ENCODE assay signal across 8 cellular contexts in the genomic region with DNA sequence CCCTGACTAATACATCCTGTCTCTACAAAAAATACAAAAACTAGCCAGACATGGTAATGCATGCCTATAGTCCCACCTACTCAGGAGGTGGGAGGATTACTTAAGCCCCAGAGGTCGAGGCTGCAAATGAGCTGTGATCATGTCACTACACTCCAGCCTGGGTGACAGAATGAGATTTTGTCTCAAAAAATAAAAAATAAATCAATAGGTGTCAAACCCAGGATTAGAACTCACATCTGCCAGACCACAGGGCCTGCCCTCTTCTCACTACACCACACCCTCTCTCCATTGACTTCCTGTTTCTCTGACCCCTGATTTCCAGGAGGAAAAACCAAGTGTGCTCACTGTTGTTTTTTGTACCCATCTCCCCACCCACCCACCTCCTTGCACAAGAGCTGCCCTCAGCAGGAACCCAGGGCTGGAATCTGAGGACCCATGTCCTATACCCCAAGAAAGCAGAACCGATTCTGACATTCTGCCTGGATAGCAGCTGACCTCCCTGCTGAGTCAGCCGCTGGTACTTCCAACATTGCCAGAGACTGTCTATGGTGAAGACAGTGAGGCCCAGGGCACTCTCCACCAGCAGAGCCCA. TPM values are rescaled to one million over a fixed set of nuclear protein-coding genes. Genes with fewer than 3 reads are reported as not detected.
DNase-seq lines count a peak whose midpoint lies in the region; ATAC-seq lines count a peak whose summit lies in the region.

No MANE protein-coding gene starts in this region.

- no peak overlapping the region for H4K8ac ChIP-seq in trophoblast cell (ENCODE audit: low read depth, low read length)

- H3K4me3 Mint-ChIP-seq in CD8-positive, alpha-beta memory T cell: peak overlapping the region in 2 of 7 donors; percentile 17 to 37

- no peaks in the 10 kb centered on the region for H3K27me3 ChIP-seq in CD8-positive, alpha-beta memory T cell (ENCODE audit: insufficient read depth, low read length, poor library complexity, severe bottlenecking)
- H3K27me3 ChIP-seq in trophoblast cell (ENCODE audit: insufficient read depth, low read length): no peaks in the 10 kb centered on the region

- H2AK5ac ChIP-seq in trophoblast cell (ENCODE audit: low read length): no peak overlapping the region

- peaks cover 6% of the 10 kb centered on the region for H3K4me1 ChIP-seq in CD8-positive, alpha-beta memory T cell (ENCODE audit: insufficient read depth, low read length)
- H3K4me1 ChIP-seq in trophoblast cell (ENCODE audit: control insufficient read depth in 1 of 2, insufficient read depth in 2 of 2, low read length in 2 of 2): peaks cover 2 to 5% of the 10 kb centered on the region in 2 experiments

- no peaks in the 10 kb centered on the region for H3K36me3 Mint-ChIP-seq in CD8-positive, alpha-beta memory T cell

- peaks cover 0 to 37% (median 11%) of the 10 kb centered on the region in 3 donors for H3K4me1 Mint-ChIP-seq in CD8-positive, alpha-beta memory T cell

- POLR2A ChIA-PET in CD8-positive, alpha-beta memory T cell (lab: Charles Lee): no interaction called here

- no peaks in the 10 kb centered on the region for H3K79me1 ChIP-seq in trophoblast cell (ENCODE audit: low read length)

- no peak overlapping the region for H2BK5ac ChIP-seq in trophoblast cell (ENCODE audit: low read depth, low read length, poor library complexity)

- no peak for DNase-seq in CD8-positive, alpha-beta memory T cell
- peak; percentile 86 for DNase-seq in NOMO-1 treated with dmso at 0.1 percent for 144 hours (lab: John Stamatoyannopoulos, UW; ENCODE audit: unreplicated experiment)
- DNase-seq in fibroblast of peridontal ligament (ENCODE audit: extremely low read depth): peak; percentile 43
- DNase-seq in trophoblast cell: peak; percentile 38 to 53
- DNase-seq in LoVo (ENCODE audit: low spot score): no peak
- no peak for DNase-seq in activated CD4-positive, alpha-beta T cell treated with anti-CD3 and anti-CD28 coated beads, Interleukin-2, amount 50 U/mL, for 4 hours
- no peak for DNase-seq in stimulated activated CD4-positive, alpha-beta T cell treated with anti-CD3 and anti-CD28 coated beads, Interleukin-2, amount 100 ng/mL, for 48 hours

- H3K14ac ChIP-seq in trophoblast cell (ENCODE audit: low read length): no peak overlapping the region

- H3K4me3 ChIP-seq in CD8-positive, alpha-beta memory T cell (ENCODE audit: low read length): no peak overlapping the region
- no peak overlapping the region for H3K4me3 ChIP-seq in trophoblast cell (ENCODE audit: low read depth, low read length)

- CTCF ChIA-PET in CD8-positive, alpha-beta memory T cell (lab: Charles Lee): no interaction called here

- no peak overlapping the region for H4K91ac ChIP-seq in trophoblast cell (ENCODE audit: low read depth, low read length)

- no peak overlapping the region for H3K18ac ChIP-seq in trophoblast cell (ENCODE audit: low read length)

- no peak overlapping the region for H3K4me2 ChIP-seq in trophoblast cell (ENCODE audit: low read length)

- no peak overlapping the region for H3K23ac ChIP-seq in trophoblast cell (ENCODE audit: low read length)

- no peaks in the 10 kb centered on the region for H3K79me2 ChIP-seq in trophoblast cell (ENCODE audit: control insufficient read depth, insufficient read depth, low read length, poor library complexity)

- H2BK12ac ChIP-seq in trophoblast cell (ENCODE audit: low read length): no peak overlapping the region

- H3K9ac ChIP-seq in trophoblast cell (ENCODE audit: low read length): no peak overlapping the region

- peak overlapping the region; percentile 13 for H3K27ac ChIP-seq in CD8-positive, alpha-beta memory T cell (ENCODE audit: low read depth, low read length)
- H3K27ac ChIP-seq in trophoblast cell (ENCODE audit: low read depth, low read length): no peak overlapping the region

- no peaks in the 10 kb centered on the region for H3K9me3 ChIP-seq in CD8-positive, alpha-beta memory T cell (ENCODE audit: low read length)
- no peaks in the 10 kb centered on the region for H3K9me3 ChIP-seq in trophoblast cell (ENCODE audit: insufficient read depth, low read depth, low read length)

- H3K9me3 Mint-ChIP-seq in CD8-positive, alpha-beta memory T cell: peaks cover 0 to 2% (median 0%) of the 10 kb centered on the region in 5 donors

- H2BK120ac ChIP-seq in trophoblast cell (ENCODE audit: insufficient read depth, low read length, poor library complexity): no peak overlapping the region

- no CpG with 5 or more reads among the region's 3 CpGs for WGBS in trophoblast cell (ENCODE audit: extremely low coverage, insufficient coverage, insufficient read length)

- ATAC-seq in GM18511 (IDR thresholded peaks at IDR 0.05; ENCODE audit: unreplicated experiment): no peak

- H3K27me3 Mint-ChIP-seq in CD8-positive, alpha-beta memory T cell: peaks cover 4 to 17% of the 10 kb centered on the region in 2 donors

- no peak overlapping the region for H4K12ac ChIP-seq in trophoblast cell (ENCODE audit: low read depth, low read length)

- no peak overlapping the region for H3K4ac ChIP-seq in trophoblast cell (ENCODE audit: low read depth, low read length)

- H2AFZ ChIP-seq in trophoblast cell (ENCODE audit: insufficient read depth, low read length, poor library complexity): no peak overlapping the region

- no peaks in the 10 kb centered on the region for H3K36me3 ChIP-seq in CD8-positive, alpha-beta memory T cell (ENCODE audit: insufficient read depth, low read length)
- no peaks in the 10 kb centered on the region for H3K36me3 ChIP-seq in trophoblast cell (ENCODE audit: control insufficient read depth in 1 of 2, insufficient read depth in 2 of 2, low read length in 2 of 2)

- H3K27ac Mint-ChIP-seq in CD8-positive, alpha-beta memory T cell: peak overlapping the region in 4 of 8 donors; percentile 2 to 83 (median 64)

RNA-seq across cellular contexts. Expression of a gene that starts 6.2 kb away (rescaled TPM):
- under 1 TPM; 0.57 to 0.66 TPM for total RNA-seq in CD8-positive, alpha-beta memory T cell
- 4.4 TPM for polyA plus RNA-seq in CD8-positive, alpha-beta memory T cell
- polyA plus RNA-seq in trophoblast cell (2013): 0.08 and 0.21 TPM in 2 replicates

Comparison
In these comparisons a context has a peak if more than half of its experiments do, and no peak if none do; other contexts are left out.
1. DNase-seq: peak in NOMO-1 treated with dmso at 0.1 percent for 144 hours (single experiment), fibroblast of peridontal ligament (single experiment) and trophoblast cell (2 of 2); none in CD8-positive, alpha-beta memory T cell (0 of 5), LoVo (single experiment), activated CD4-positive, alpha-beta T cell treated with anti-CD3 and anti-CD28 coated beads, Interleukin-2, amount 50 U/mL, for 4 hours (0 of 2) and stimulated activated CD4-positive, alpha-beta T cell treated with anti-CD3 and anti-CD28 coated beads, Interleukin-2, amount 100 ng/mL, for 48 hours (0 of 2).